26 cellular contexts compared by ENCODE assay signal in the genomic region with DNA sequence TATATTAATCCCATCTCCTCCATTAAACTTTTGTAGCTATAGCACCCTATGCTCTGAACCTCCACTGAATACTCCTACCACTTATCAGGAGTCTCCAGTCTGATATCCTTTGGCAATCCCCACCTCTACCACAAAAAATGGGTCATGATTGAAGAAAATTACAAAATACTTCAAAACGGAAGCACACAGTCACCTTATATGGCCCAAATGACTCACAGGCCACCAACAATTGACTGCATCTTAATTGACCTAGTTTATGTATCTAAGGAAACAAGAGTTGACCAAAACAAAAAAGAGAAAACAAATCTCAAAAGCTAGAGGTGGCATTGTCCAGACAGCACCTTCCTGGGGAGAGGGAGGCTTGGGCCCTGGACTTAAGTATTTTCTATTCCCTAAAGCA.
DNase-seq lines count a peak whose midpoint lies in the region; ATAC-seq, FAIRE-seq and TF ChIP-seq lines count a peak whose summit lies in the region.
"Had no signal": no experiment of that assay in that cellular context is flagged by ENCODE, and none has a peak within 500 bp of the region (broad histone marks: within the 10 kb centered on the region; RNA-seq: fewer than 3 reads in every experiment).

No MANE protein-coding gene starts in this region.

- H3K79me2 ChIP-seq in smooth muscle cell (ENCODE audit: low read depth), result no peaks in the 10 kb centered on the region

- no peak for TF ChIP-seq POLR2A in spleen (IDR thresholded peaks at IDR 0.05)

- DNase-seq in CD14-positive monocyte (ENCODE audit: low spot score) (peak; percentile 40), NOMO-1 treated with DMSO at 0.1 percent for 48 hours (lab: John Stamatoyannopoulos, UW; ENCODE audit: unreplicated experiment) (peak; percentile 62), fibroblast of pulmonary artery (ENCODE audit: low read depth) (peak; percentile 32), smooth muscle cell (lab: John Stamatoyannopoulos, UW; ENCODE audit: unreplicated experiment) (no peak), spleen (no peak), D721Med (ENCODE audit: insufficient read length, low spot score) (no peak)
- DNase-seq: activated CD4-positive, alpha-beta T cell treated with anti-CD3 and anti-CD28 coated beads, Interleukin-2, amount 50 U/mL, for 4 hours; activated CD8-positive, alpha-beta memory T cell treated with anti-CD3 and anti-CD28 coated beads, Interleukin-2, amount 50 U/mL, for 4 hours; cerebellar nuclear complex; DND-41; HFFc6; Kasumi-1; NCI-H1417; NCI-H510A treated with DMSO at 0.1 percent for 48 hours; NK-92 treated with Interleukin-12 subunit alpha and Interleukin-12 subunit beta, amount 100 ng/mL, for 24 hours; occipital lobe; RPMI8226; stimulated activated CD4-positive, alpha-beta T cell treated with anti-CD3 and anti-CD28 coated beads, Interleukin-12 subunit alpha, Interleukin-12 subunit beta, amount 100 ng/mL, for 4 hours; upper lobe of right lung; WERI-Rb-1 had no signal

- H3K4me3 Mint-ChIP-seq in CD14-positive monocyte, result no peak overlapping the region
- H3K4me3 Mint-ChIP-seq: activated naive CD8-positive, alpha-beta T cell; HFFc6; T-helper 2 cell treated with Interferon-gamma antibody and Interleukin-4, amounts not matched to agents 5 μg/mL and 100 μg/mL, for 36 hours had no signal

- no peaks in the 10 kb centered on the region for H3K36me3 ChIP-seq in smooth muscle cell (ENCODE audit: low read depth)
- H3K36me3 ChIP-seq in spleen, result no peaks in the 10 kb centered on the region
- H3K36me3 ChIP-seq: upper lobe of right lung, WERI-Rb-1 had no signal

- no peak overlapping the region for H3K9ac ChIP-seq in smooth muscle cell (ENCODE audit: low read depth)

- no peak for ATAC-seq in GM18867 (IDR thresholded peaks at IDR 0.05; ENCODE audit: unreplicated experiment)
- ATAC-seq: upper lobe of right lung had no signal

- no peak for TF ChIP-seq CTCF in CD14-positive monocyte (IDR thresholded peaks at IDR 0.05)
- no peak for TF ChIP-seq CTCF in fibroblast of pulmonary artery (IDR thresholded peaks at IDR 0.05; ENCODE audit: low read length, missing control alignments)
- no peak for TF ChIP-seq CTCF in smooth muscle cell (IDR thresholded peaks at IDR 0.05; ENCODE audit: borderline replicate concordance, insufficient read depth, poor library complexity, severe bottlenecking)
- no peak for TF ChIP-seq CTCF in spleen (IDR thresholded peaks at IDR 0.05 in 8 of 11, conservative IDR thresholded peaks at IDR 0.05 in 3 of 11)
- no peak for TF ChIP-seq CTCF in D721Med (IDR thresholded peaks at IDR 0.05; ENCODE audit: insufficient read depth, missing control alignments)

- H3K27ac ChIP-seq in smooth muscle cell (ENCODE audit: low read depth) (peak overlapping the region; percentile 78), spleen (no peak overlapping the region)
- H3K27ac ChIP-seq: SK-N-MC, upper lobe of right lung, WERI-Rb-1 had no signal

- H3K36me3 Mint-ChIP-seq in CD14-positive monocyte, result no peaks in the 10 kb centered on the region
- H3K36me3 Mint-ChIP-seq: activated naive CD8-positive, alpha-beta T cell had no signal

- peak overlapping the region; percentile 44 for H3K4me2 ChIP-seq in smooth muscle cell

- 61% methylated on average over 1 of the region's 1 CpG for WGBS in smooth muscle cell (ENCODE audit: low lambda C conversion rate)
- WGBS in spleen, 5 donors, result 27 to 76% (median 64%) methylated on average over 1 of the region's 1 CpG

- no peak for FAIRE-seq in D721Med (lab: Jason Lieb, UNC)
- FAIRE-seq: GM19239 had no signal

- peaks cover 0 to 7% (median 0%) of the 10 kb centered on the region in 3 donors for H3K27me3 Mint-ChIP-seq in CD14-positive monocyte (ENCODE audit: low read depth in 3 of 3)
- H3K27me3 Mint-ChIP-seq: activated naive CD8-positive, alpha-beta T cell had no signal

- peak overlapping the region; percentile 10 for H2AFZ ChIP-seq in smooth muscle cell (ENCODE audit: low read depth)

- no peaks in the 10 kb centered on the region for H3F3A ChIP-seq in smooth muscle cell (ENCODE audit: low read depth)

- H3K4me3 ChIP-seq in fibroblast of pulmonary artery (replicated peaks; ENCODE audit: low read depth, low read length) (no peak overlapping the region), smooth muscle cell (no peak overlapping the region), spleen (no peak overlapping the region)
- H3K4me3 ChIP-seq: SK-N-MC, upper lobe of right lung had no signal

- intact Hi-C loops in CD14-positive monocyte (cut with micrococcal nuclease), result no loop called here
- intact Hi-C loops in spleen (cut with DNase I; ENCODE audit: low total_unique reads), result no loop called here

- H3K27ac Mint-ChIP-seq in CD14-positive monocyte, result peak overlapping the region in 6 of 7 donors; percentile 46 to 85 (median 71)
- H3K27ac Mint-ChIP-seq: activated naive CD8-positive, alpha-beta T cell; activated T-helper 2 cell treated with anti-CD3 and anti-CD28 coated beads, Interferon-gamma antibody, Interleukin-2, Interleukin-4, amounts not matched to agents 10 μg/mL and 5 μg/mL and 100 μg/mL, durations not matched to agents 14 hours and 24 hours and 36 hours; HFFc6; T-helper 2 cell treated with Interferon-gamma antibody and Interleukin-4, amounts not matched to agents 5 μg/mL and 100 μg/mL, for 36 hours had no signal

- no peaks in the 10 kb centered on the region for H4K20me1 ChIP-seq in smooth muscle cell (ENCODE audit: low read depth)

- H3K27me3 ChIP-seq in smooth muscle cell (ENCODE audit: low read depth) (no peaks in the 10 kb centered on the region), spleen (replicated peaks in 1 of 7) (no peaks in the 10 kb centered on the region)
- H3K27me3 ChIP-seq: upper lobe of right lung had no signal

- no peaks in the 10 kb centered on the region for H3K4me1 ChIP-seq in smooth muscle cell (ENCODE audit: low read depth)
- no peaks in the 10 kb centered on the region for H3K4me1 ChIP-seq in spleen
- H3K4me1 ChIP-seq: upper lobe of right lung had no signal

- H3K9me3 Mint-ChIP-seq in CD14-positive monocyte, result peaks cover 0 to 3% (median 0%) of the 10 kb centered on the region in 7 donors
- H3K9me3 Mint-ChIP-seq: activated T-helper 2 cell treated with anti-CD3 and anti-CD28 coated beads, Interferon-gamma antibody, Interleukin-2, Interleukin-4, amounts not matched to agents 10 μg/mL and 5 μg/mL and 100 μg/mL, durations not matched to agents 14 hours and 24 hours and 36 hours; HFFc6; T-helper 2 cell treated with Interferon-gamma antibody and Interleukin-4, amounts not matched to agents 5 μg/mL and 100 μg/mL, for 36 hours had no signal

- peaks cover 14% of the 10 kb centered on the region for H3K4me1 Mint-ChIP-seq in CD14-positive monocyte

- H3K9me3 ChIP-seq in smooth muscle cell (replicated peaks; ENCODE audit: low read depth), result no peaks in the 10 kb centered on the region
- no peaks in the 10 kb centered on the region for H3K9me3 ChIP-seq in spleen
- H3K9me3 ChIP-seq: upper lobe of right lung had no signal

Comparison
In these comparisons a context has a peak if more than half of its experiments do, and no peak if none do; other contexts are left out.
1. DNase-seq: peak in CD14-positive monocyte (single experiment), NOMO-1 treated with DMSO at 0.1 percent for 48 hours (single experiment) and fibroblast of pulmonary artery (single experiment); none in smooth muscle cell (single experiment), spleen (single experiment) and D721Med (single experiment).